ENCODE assay signal across 10 cellular contexts in the genomic region with DNA sequence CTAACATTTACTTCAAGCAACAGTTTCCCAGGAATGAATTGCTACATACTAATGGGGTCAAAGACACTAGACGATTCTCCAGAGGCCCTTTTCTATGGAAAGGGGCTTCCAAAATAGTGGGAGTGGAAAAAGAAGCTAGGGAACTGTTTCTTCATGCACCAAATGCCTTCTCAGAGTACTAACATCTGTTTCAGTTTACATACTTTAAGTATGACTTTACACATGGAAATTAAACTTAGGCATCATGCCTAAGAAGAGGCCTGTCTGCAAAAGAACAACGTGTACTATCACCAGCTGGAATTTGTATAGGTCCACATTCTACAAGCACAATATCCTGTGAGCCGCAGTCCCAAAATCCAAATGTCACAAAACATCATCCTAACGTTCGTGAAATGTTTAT. TPM values are rescaled to one million over a fixed set of nuclear protein-coding genes. Genes with fewer than 3 reads are reported as not detected.
A peak's percentile ranks its signal among the peaks of the same experiment; 100 is the strongest.
DNase-seq lines count a peak whose midpoint lies in the region; ATAC-seq and TF ChIP-seq lines count a peak whose summit lies in the region.
"Had no signal": no experiment of that assay in that cellular context is flagged by ENCODE, and none has a peak within 500 bp of the region (broad histone marks: within the 10 kb centered on the region; RNA-seq: fewer than 3 reads in every experiment).

No MANE protein-coding gene starts in this region.

- H3K27me3 Mint-ChIP-seq in HFFc6 (ENCODE audit: insufficient read depth) (no peaks in the 10 kb centered on the region; the same call in 1 of the 2 replicates), glutamatergic neuron (ENCODE audit: unreplicated experiment) (no peaks in the 10 kb centered on the region)

- intact Hi-C loops in left lung (cut with DNase I) = loop anchor here in 1 of 2 donors (10.0 kb wide), 2 partner anchors 317 to 427 kb away; no protein-coding TSS in a partner anchor

- H3K4me3 ChIP-seq in cardiac fibroblast (replicated peaks in 1 of 2; ENCODE audit: low read depth in 2 of 2, low read length in 2 of 2) (no peak overlapping the region), left lung (no peak overlapping the region), subcutaneous abdominal adipose tissue (ENCODE audit: low read depth in 1 of 5, low read length in 5 of 5) (no peak overlapping the region)

- H3K9ac ChIP-seq in subcutaneous abdominal adipose tissue (ENCODE audit: low read length in 5 of 5) = no peak overlapping the region

- H3K4me1 ChIP-seq in left lung (peaks cover 0 to 7% of the 10 kb centered on the region in 2 donors), subcutaneous abdominal adipose tissue (ENCODE audit: control insufficient read depth in 5 of 5, insufficient read depth in 5 of 5, low read length in 5 of 5) (peaks cover 0 to 17% (median 10%) of the 10 kb centered on the region in 5 donors)

- peaks cover 65% of the 10 kb centered on the region for H3K4me1 Mint-ChIP-seq in HFFc6 (ENCODE audit: low read depth)
- H3K4me1 Mint-ChIP-seq in glutamatergic neuron (ENCODE audit: low read depth, unreplicated experiment) = no peaks in the 10 kb centered on the region

- TF ChIP-seq CTCF in HFFc6 (IDR thresholded peaks at IDR 0.05) (no peak), cardiac fibroblast (IDR thresholded peaks at IDR 0.05; ENCODE audit: low read depth, low read length) (no peak), left lung (IDR thresholded peaks at IDR 0.05) (no peak), glutamatergic neuron (IDR thresholded peaks at IDR 0.05; ENCODE audit: partially characterized antibody, unreplicated experiment) (no peak)

- H3K27ac Mint-ChIP-seq in HFFc6 (peak overlapping the region; percentile 82), glutamatergic neuron (ENCODE audit: unreplicated experiment) (no peak overlapping the region)
- H3K27ac Mint-ChIP-seq: T-helper 1 cell treated with Interleukin-12 subunit alpha and Interleukin-12 subunit beta and Interleukin-4 antibody, amounts not matched to agents 30 μg/mL and 1 μg/mL, for 36 hours had no signal

- peak; percentile 63 for ATAC-seq in left lung
- ATAC-seq: activated T-cell treated with anti-CD3 and anti-CD28 coated beads, Interleukin-2, amount 50 U/mL, for 4 hours had no signal

- DNase-seq in HFFc6 (peak; percentile 84), cardiac fibroblast (ENCODE audit: low read depth in 2 of 2) (peak; percentile 95 to 97), left lung (no peak), mucosa of gallbladder (ENCODE audit: low spot score) (no peak), glutamatergic neuron (no peak), NCI-H2171 (lab: John Stamatoyannopoulos, UW) (no peak)

- peak overlapping the region in 1 of 2 donors; percentile 48 for H3K27ac ChIP-seq in left lung
- H3K27ac ChIP-seq in subcutaneous abdominal adipose tissue (ENCODE audit: low read depth, low read length) = peak overlapping the region; percentile 83

- H3K36me3 Mint-ChIP-seq in HFFc6 (ENCODE audit: low read depth) (no peaks in the 10 kb centered on the region), glutamatergic neuron (ENCODE audit: unreplicated experiment) (no peaks in the 10 kb centered on the region)

- no peaks in the 10 kb centered on the region for H3K27me3 ChIP-seq in left lung
- no peaks in the 10 kb centered on the region for H3K27me3 ChIP-seq in subcutaneous abdominal adipose tissue (ENCODE audit: control insufficient read depth in 5 of 5, insufficient read depth in 4 of 5, low read length in 5 of 5)

- peak overlapping the region; percentile 62 for H3K4me3 Mint-ChIP-seq in HFFc6
- H3K4me3 Mint-ChIP-seq in glutamatergic neuron (ENCODE audit: unreplicated experiment) = no peak overlapping the region
- H3K4me3 Mint-ChIP-seq: activated T-cell treated with anti-CD3 and anti-CD28 coated beads, Interleukin-2, amount 50 U/mL, for 4 hours; nephron progenitor cell; T-helper 1 cell treated with Interleukin-12 subunit alpha and Interleukin-12 subunit beta and Interleukin-4 antibody, amounts not matched to agents 30 μg/mL and 1 μg/mL, for 36 hours had no signal

- H3K9me3 ChIP-seq in left lung = no peaks in the 10 kb centered on the region
- no peaks in the 10 kb centered on the region for H3K9me3 ChIP-seq in subcutaneous abdominal adipose tissue (ENCODE audit: control insufficient read depth in 5 of 5, low read length in 5 of 5)

- H3K36me3 ChIP-seq in left lung = no peaks in the 10 kb centered on the region
- no peaks in the 10 kb centered on the region for H3K36me3 ChIP-seq in subcutaneous abdominal adipose tissue (ENCODE audit: control insufficient read depth in 5 of 5, insufficient read depth in 5 of 5, low read length in 5 of 5)

- H3K9me3 Mint-ChIP-seq in HFFc6 (no peaks in the 10 kb centered on the region), glutamatergic neuron (ENCODE audit: unreplicated experiment) (no peaks in the 10 kb centered on the region)
- H3K9me3 Mint-ChIP-seq: activated T-cell treated with anti-CD3 and anti-CD28 coated beads, Interleukin-2, amount 50 U/mL, for 4 hours; nephron progenitor cell; T-helper 1 cell treated with Interleukin-12 subunit alpha and Interleukin-12 subunit beta and Interleukin-4 antibody, amounts not matched to agents 30 μg/mL and 1 μg/mL, for 36 hours had no signal

RNA-seq across cellular contexts. Expression of a gene that starts 29.4 kb away (rescaled TPM):
- 10 to 100 TPM; 28.9 to 35.7 (median 31.0) TPM for total RNA-seq in HFFc6 (2021; fragmentation: NEBNext Ultra II Directional; extraction: Animal tissue kit (Norgen Biotek cat#: 25700))
- 10 to 100 TPM; 24.6 to 34.3 TPM for total RNA-seq in left lung
- 18.8 TPM for total RNA-seq in mucosa of gallbladder
- total RNA-seq in glutamatergic neuron (ENCODE audit: unreplicated experiment) = 41.4 TPM

Comparison
In these comparisons a context has a peak if more than half of its experiments do, and no peak if none do; other contexts are left out.
1. DNase-seq: peak in HFFc6 (single experiment) and cardiac fibroblast (2 of 2); none in left lung (0 of 2), mucosa of gallbladder (single experiment), glutamatergic neuron (single experiment) and NCI-H2171 (single experiment).